Comparison of ENCODE assay signal across 11 cellular contexts in genomic region chr16:676565-677297, GRCh38. TPM values are rescaled to one million over a fixed set of nuclear protein-coding genes. Genes with fewer than 3 reads are reported as not detected.
DNase-seq lines count a peak whose midpoint lies in the region; ATAC-seq and TF ChIP-seq lines count a peak whose summit lies in the region.
"Had no signal": no experiment of that assay in that cellular context is flagged by ENCODE, and none has a peak within 500 bp of the region (broad histone marks: within the 10 kb centered on the region; RNA-seq: fewer than 3 reads in every experiment).

No MANE protein-coding gene starts in this region.

- H3K27me3 Mint-ChIP-seq in activated CD4-positive, alpha-beta T cell treated with anti-CD3 and anti-CD28 coated beads, Interleukin-2, amount 10 ng/mL, durations not matched to agents 24 days and 14 days = peaks cover 5% of the 10 kb centered on the region
- H3K27me3 Mint-ChIP-seq: central memory CD8-positive, alpha-beta T cell had no signal

- H3K36me3 Mint-ChIP-seq in activated CD4-positive, alpha-beta T cell treated with anti-CD3 and anti-CD28 coated beads, Interleukin-2, amount 10 ng/mL, durations not matched to agents 24 days and 14 days (ENCODE audit: low read depth) = peaks cover 17% of the 10 kb centered on the region

- intact Hi-C loops in activated CD4-positive, alpha-beta T cell treated with anti-CD3 and anti-CD28 coated beads, Interleukin-2, amount 10 ng/mL, durations not matched to agents 24 days and 14 days (cut with micrococcal nuclease) = no loop called here
- intact Hi-C loops in colonic mucosa (cut with DNase I) = no loop called here
- intact Hi-C loops in stomach (cut with DNase I; ENCODE audit: low total_unique reads) = no loop called here

- peak overlapping the region in 1 of 2 donors; percentile 22 for H3K9ac ChIP-seq in colonic mucosa (ENCODE audit: low read depth in 2 of 2, low read length in 2 of 2)

- TF ChIP-seq EP300 in stomach (IDR thresholded peaks at IDR 0.05) = no peak

- TF ChIP-seq CTCF in colonic mucosa (IDR thresholded peaks at IDR 0.05) (no peak), stomach (IDR thresholded peaks at IDR 0.05) (no peak)

- H3K4me1 ChIP-seq in colonic mucosa = peaks cover 26% of the 10 kb centered on the region
- peaks cover 32 to 62% (median 59%) of the 10 kb centered on the region in 4 donors for H3K4me1 ChIP-seq in stomach

- H3K27ac ChIP-seq in colonic mucosa (no peak overlapping the region), stomach (no peak overlapping the region)
- H3K27ac ChIP-seq: ovary had no signal

- TF ChIP-seq POLR2A in stomach (IDR thresholded peaks at IDR 0.05) = no peak

- peak; percentile 59 for DNase-seq in activated CD4-positive, alpha-beta T cell treated with anti-CD3 and anti-CD28 coated beads, Interleukin-2, amount 50 U/mL, for 1 hour
- DNase-seq in activated CD4-positive, alpha-beta T cell treated with anti-CD3 and anti-CD28 coated beads, Interleukin-2, amount 10 ng/mL, durations not matched to agents 24 days and 14 days = no peak
- DNase-seq in NCI-H2196 (lab: John Stamatoyannopoulos, UW; ENCODE audit: unreplicated experiment) (peak; percentile 85), colonic mucosa (peak; percentile 94), stomach (peak; percentile 83)

- no peaks in the 10 kb centered on the region for H3K9me3 ChIP-seq in colonic mucosa
- H3K9me3 ChIP-seq in stomach = no peaks in the 10 kb centered on the region
- H3K9me3 ChIP-seq: ovary had no signal

- H3K9me3 Mint-ChIP-seq in activated CD4-positive, alpha-beta T cell treated with anti-CD3 and anti-CD28 coated beads, Interleukin-2, amount 10 ng/mL, durations not matched to agents 24 days and 14 days = no peaks in the 10 kb centered on the region
- H3K9me3 Mint-ChIP-seq: central memory CD8-positive, alpha-beta T cell; stimulated activated memory B cell treated with anti-CD40 and anti-IgM and Interleukin-4, amounts not matched to agents 10 μg/mL and 1 μg/mL and 100 μg/mL, for 72 hours had no signal

- no peak overlapping the region for H3K27ac Mint-ChIP-seq in activated CD4-positive, alpha-beta T cell treated with anti-CD3 and anti-CD28 coated beads, Interleukin-2, amount 10 ng/mL, durations not matched to agents 24 days and 14 days
- H3K27ac Mint-ChIP-seq: stimulated activated memory B cell treated with anti-CD40 and anti-IgM and Interleukin-4, amounts not matched to agents 10 μg/mL and 1 μg/mL and 100 μg/mL, for 72 hours had no signal

- no peaks in the 10 kb centered on the region for H3K27me3 ChIP-seq in colonic mucosa
- peaks cover 0 to 18% (median 0%) of the 10 kb centered on the region in 3 donors for H3K27me3 ChIP-seq in stomach
- H3K27me3 ChIP-seq: ovary had no signal

- no peak overlapping the region for H3K4me3 Mint-ChIP-seq in activated CD4-positive, alpha-beta T cell treated with anti-CD3 and anti-CD28 coated beads, Interleukin-2, amount 10 ng/mL, durations not matched to agents 24 days and 14 days
- H3K4me3 Mint-ChIP-seq: central memory CD8-positive, alpha-beta T cell; stimulated activated memory B cell treated with anti-CD40 and anti-IgM and Interleukin-4, amounts not matched to agents 10 μg/mL and 1 μg/mL and 100 μg/mL, for 72 hours had no signal

- H3K36me3 ChIP-seq in colonic mucosa = peaks cover 15% of the 10 kb centered on the region
- H3K36me3 ChIP-seq in stomach = peaks cover 27 to 33% (median 31%) of the 10 kb centered on the region in 4 donors
- H3K36me3 ChIP-seq: ovary had no signal

- H3K4me3 ChIP-seq in colonic mucosa (no peak overlapping the region), stomach (peak overlapping the region in 1 of 4 donors; percentile 9)
- H3K4me3 ChIP-seq: ovary had no signal

- peaks cover 10% of the 10 kb centered on the region for H3K4me1 Mint-ChIP-seq in activated CD4-positive, alpha-beta T cell treated with anti-CD3 and anti-CD28 coated beads, Interleukin-2, amount 10 ng/mL, durations not matched to agents 24 days and 14 days

- ATAC-seq in HG02973 (IDR thresholded peaks at IDR 0.05; ENCODE audit: unreplicated experiment) (no peak), GM21381 (IDR thresholded peaks at IDR 0.05; ENCODE audit: unreplicated experiment) (no peak), GM18498 (IDR thresholded peaks at IDR 0.05; ENCODE audit: unreplicated experiment) (no peak)
- ATAC-seq: stimulated activated memory B cell treated with anti-CD40 and anti-IgM and Interleukin-4, amounts not matched to agents 10 μg/mL and 1 μg/mL and 100 μg/mL, for 72 hours had no signal

- 61 to 77% (median 65%) methylated on average over 35 to 45 of the region's 45 CpGs for WGBS in stomach, 5 donors

RNA-seq across cellular contexts. Expression of gene RHBDL1, which starts 1.3 kb away (rescaled TPM):
- total RNA-seq in activated CD4-positive, alpha-beta T cell treated with anti-CD3 and anti-CD28 coated beads, Interleukin-2, amount 10 ng/mL, durations not matched to agents 24 days and 14 days = 1.1 and 1.2 TPM in 2 replicates
- total RNA-seq in colonic mucosa (1 to 10 TPM; 4.0 to 5.7 TPM), stomach (10 to 100 TPM in 1 of 5 donors, 1 to 10 TPM in 2, not detected in 2; 1.3 to 48.7 (median 6.7) TPM)
- 1 to 10 TPM in 2 of 3 donors, not detected in 1; 2.1 to 3.3 TPM for polyA plus RNA-seq in stomach

RNA-seq across cellular contexts. Expression of gene STUB1, which starts 3.5 kb away (rescaled TPM):
- total RNA-seq in activated CD4-positive, alpha-beta T cell treated with anti-CD3 and anti-CD28 coated beads, Interleukin-2, amount 10 ng/mL, durations not matched to agents 24 days and 14 days = 90.2 and 93.8 TPM in 2 replicates
- total RNA-seq in colonic mucosa (100 to 1,000 TPM in 1 of 2 donors, 10 to 100 TPM in 1; 96.7 to 159 TPM), stomach (100 to 1,000 TPM in 3 of 5 donors, 10 to 100 TPM in 2; 43.5 to 307 (median 206) TPM)
- polyA plus RNA-seq in stomach = 100 to 1,000 TPM; 123 to 183 (median 128) TPM

RNA-seq across cellular contexts. Expression of gene JMJD8, which starts 7.4 kb away (rescaled TPM):
- 60.3 and 61.1 TPM in 2 replicates for total RNA-seq in activated CD4-positive, alpha-beta T cell treated with anti-CD3 and anti-CD28 coated beads, Interleukin-2, amount 10 ng/mL, durations not matched to agents 24 days and 14 days
- total RNA-seq in colonic mucosa (10 to 100 TPM; 40.7 to 72.1 TPM), stomach (100 to 1,000 TPM in 4 of 5 donors, 10 to 100 TPM in 1; 24.2 to 229 (median 123) TPM)
- polyA plus RNA-seq in stomach = 10 to 100 TPM; 27.6 to 44.2 (median 31.9) TPM

RNA-seq across cellular contexts. Expression of gene RHOT2, which starts 8.8 kb away (rescaled TPM):
- total RNA-seq in activated CD4-positive, alpha-beta T cell treated with anti-CD3 and anti-CD28 coated beads, Interleukin-2, amount 10 ng/mL, durations not matched to agents 24 days and 14 days = 172 and 183 TPM in 2 replicates
- total RNA-seq in colonic mucosa (100 to 1,000 TPM; 112 to 182 TPM), stomach (100 to 1,000 TPM in 3 of 5 donors, 10 to 100 TPM in 2; 41.5 to 574 (median 171) TPM)
- 100 to 1,000 TPM in 1 of 3 donors, 10 to 100 TPM in 2; 68.1 to 151 (median 68.8) TPM for polyA plus RNA-seq in stomach

RNA-seq across cellular contexts. Expression of gene WDR24, which starts 13.5 kb away (rescaled TPM):
- 22.4 and 24.1 TPM in 2 replicates for total RNA-seq in activated CD4-positive, alpha-beta T cell treated with anti-CD3 and anti-CD28 coated beads, Interleukin-2, amount 10 ng/mL, durations not matched to agents 24 days and 14 days
- total RNA-seq in colonic mucosa (10 to 100 TPM in 1 of 2 donors, 1 to 10 TPM in 1; 8.5 to 18.8 TPM), stomach (10 to 100 TPM in 4 of 5 donors, 1 to 10 TPM in 1; 2.0 to 72.3 (median 27.4) TPM)
- 1 to 10 TPM; 4.7 to 6.7 (median 5.7) TPM for polyA plus RNA-seq in stomach
